ENCODE assay signal across 8 cellular contexts in the genomic region with DNA sequence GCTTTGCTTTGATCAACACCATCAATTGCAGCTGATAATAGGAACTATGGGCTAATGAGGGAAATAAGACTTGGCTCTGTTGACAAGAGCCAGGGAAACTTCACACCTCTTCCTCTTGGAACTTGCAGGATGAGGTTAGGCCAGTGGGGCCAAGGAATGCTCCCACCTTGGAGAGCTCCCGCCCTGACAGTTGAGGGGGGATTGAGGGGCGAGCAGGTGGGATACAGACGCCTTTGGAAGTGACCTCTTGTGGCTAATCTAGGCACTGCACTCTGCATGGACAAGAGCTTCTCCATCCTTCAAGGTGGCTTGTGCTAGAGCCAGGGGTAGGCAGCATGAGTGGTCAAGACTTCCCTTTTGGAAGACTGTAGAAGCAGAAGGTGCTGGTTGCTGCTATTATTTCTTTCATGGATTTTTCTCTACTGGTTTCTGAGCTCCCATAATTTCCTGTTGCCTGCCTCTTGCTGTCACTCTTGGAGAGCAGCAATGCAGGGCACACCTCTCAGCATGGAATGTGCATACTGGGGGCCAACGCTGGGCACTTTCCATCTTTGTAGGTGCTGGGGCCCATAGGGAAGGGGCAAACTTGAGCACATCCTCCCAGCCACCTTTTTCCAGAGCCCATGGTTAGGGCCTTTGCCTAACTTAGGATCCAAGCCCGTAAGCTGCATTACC. TPM values are rescaled to one million over a fixed set of nuclear protein-coding genes. Genes with fewer than 3 reads are reported as not detected.
DNase-seq lines count a peak whose midpoint lies in the region; ATAC-seq and TF ChIP-seq lines count a peak whose summit lies in the region.

No MANE protein-coding gene starts in this region.

- H3K4me1 Mint-ChIP-seq in activated naive CD4-positive, alpha-beta T cell treated with anti-CD3 and anti-CD28 coated beads for 36 hours (ENCODE audit: low read depth), result peaks cover 4% of the 10 kb centered on the region

- POLR2A ChIA-PET in AG04449 (lab: Yijun Ruan, JAX), result interaction anchor here (1.0 to 1.6 kb wide), 3 partner anchors 8 to 234 kb away, joined by 3 to 18 read pairs (median 4); partner anchors contain the start of genes RPL23A and TLCD1

- no peak for ATAC-seq in HG02870 (IDR thresholded peaks at IDR 0.05; ENCODE audit: unreplicated experiment)

- CTCF ChIA-PET in AG04449 (lab: Yijun Ruan, JAX), result interaction anchor here (0.6 to 19.7 kb wide), 55 partner anchors 10 to 285 kb away, joined by 3 to 1065 read pairs (median 4); partner anchors contain the start of genes NEK8, RPL23A, SEZ6 and TLCD1
- CTCF ChIA-PET in activated naive CD4-positive, alpha-beta T cell treated with anti-CD3 and anti-CD28 coated beads for 36 hours (lab: Charles Lee), result interaction anchor here (0.6 to 4.5 kb wide), 31 partner anchors 9 to 280 kb away, joined by 3 to 43 read pairs (median 4); partner anchors contain the start of genes FAM222B, FLOT2, NEK8 and RPL23A

- H3K4me3 ChIP-seq in AG04449 (ENCODE audit: low read depth, low read length) (no peak overlapping the region), OCI-LY1 (ENCODE audit: low read depth, low read length, poor library complexity, severe bottlenecking) (no peak overlapping the region), hepatocyte (no peak overlapping the region)

- peak overlapping the region; percentile 64 for H3K27ac Mint-ChIP-seq in activated naive CD4-positive, alpha-beta T cell treated with anti-CD3 and anti-CD28 coated beads for 36 hours

- H4K20me1 ChIP-seq in OCI-LY1 (ENCODE audit: insufficient read depth, low read length) (no peaks in the 10 kb centered on the region), hepatocyte (ENCODE audit: insufficient read depth, poor library complexity, severe bottlenecking) (no peaks in the 10 kb centered on the region)

- peaks cover 22% of the 10 kb centered on the region for H3K79me2 ChIP-seq in OCI-LY1 (ENCODE audit: insufficient read depth, low read length)
- peaks cover 25% of the 10 kb centered on the region for H3K79me2 ChIP-seq in hepatocyte

- H3K4me2 ChIP-seq in OCI-LY1 (ENCODE audit: low read length) (peak overlapping the region; percentile 88; the same call in 1 of the 2 replicates), hepatocyte (no peak overlapping the region)

- no peaks in the 10 kb centered on the region for H3F3A ChIP-seq in OCI-LY1 (ENCODE audit: insufficient read depth, low read length)

- H3K9me3 ChIP-seq in OCI-LY1 (ENCODE audit: low read length), result no peaks in the 10 kb centered on the region
- H3K9me3 ChIP-seq in hepatocyte (ENCODE audit: low read depth), result no peaks in the 10 kb centered on the region

- H2AFZ ChIP-seq in OCI-LY1 (ENCODE audit: low read length) (no peak overlapping the region), hepatocyte (no peak overlapping the region)

- intact Hi-C loops in activated naive CD4-positive, alpha-beta T cell treated with anti-CD3 and anti-CD28 coated beads for 36 hours (cut with micrococcal nuclease), result loop anchor here (2.0 to 10.0 kb wide), 4 partner anchors 164 to 379 kb away; partner anchors contain the start of genes ALDOC, PIGS, SDF2 and SUPT6H

- no peaks in the 10 kb centered on the region for H3K27me3 Mint-ChIP-seq in activated naive CD4-positive, alpha-beta T cell treated with anti-CD3 and anti-CD28 coated beads for 36 hours (ENCODE audit: low read depth)

- TF ChIP-seq CTCF in AG04449 (IDR thresholded peaks at IDR 0.05; ENCODE audit: insufficient read depth, low read length, missing control alignments), result peak; percentile 83
- peak; percentile 87 for TF ChIP-seq CTCF in OCI-LY1 (IDR thresholded peaks at IDR 0.05; ENCODE audit: low read length)
- peak; percentile 62 for TF ChIP-seq CTCF in hepatocyte (IDR thresholded peaks at IDR 0.05; ENCODE audit: poor library complexity)

- peaks cover 13% of the 10 kb centered on the region for H3K36me3 Mint-ChIP-seq in activated naive CD4-positive, alpha-beta T cell treated with anti-CD3 and anti-CD28 coated beads for 36 hours (ENCODE audit: low read depth)

- no peaks in the 10 kb centered on the region for H3K9me3 Mint-ChIP-seq in activated naive CD4-positive, alpha-beta T cell treated with anti-CD3 and anti-CD28 coated beads for 36 hours

- H3K4me1 ChIP-seq in OCI-LY1 (ENCODE audit: insufficient read depth, low read length, severe bottlenecking) (peaks cover 14% of the 10 kb centered on the region), hepatocyte (ENCODE audit: insufficient read depth) (no peaks in the 10 kb centered on the region)

- no peak overlapping the region for H3K4me3 Mint-ChIP-seq in activated naive CD4-positive, alpha-beta T cell treated with anti-CD3 and anti-CD28 coated beads for 36 hours

- no peak overlapping the region for H3K9ac ChIP-seq in OCI-LY1 (ENCODE audit: low read length)

- H3K27me3 ChIP-seq in OCI-LY1 (ENCODE audit: insufficient read depth, low read length) (no peaks in the 10 kb centered on the region), hepatocyte (no peaks in the 10 kb centered on the region)

- H3K36me3 ChIP-seq in OCI-LY1 (ENCODE audit: insufficient read depth, low read length), result peaks cover 5% of the 10 kb centered on the region; the same call in 1 of the 2 replicates
- no peaks in the 10 kb centered on the region for H3K36me3 ChIP-seq in hepatocyte (replicated peaks; ENCODE audit: insufficient read depth, low read depth)

- no peaks in the 10 kb centered on the region for H3K9me2 ChIP-seq in OCI-LY1 (ENCODE audit: low read depth, low read length)
- no peaks in the 10 kb centered on the region for H3K9me2 ChIP-seq in hepatocyte (replicated peaks; ENCODE audit: insufficient read depth)

- DNase-seq in AG04449 (ENCODE audit: low read depth, low spot score) (no peak), GM03348 (ENCODE audit: low spot score) (peak; percentile 51), hepatocyte (ENCODE audit: low spot score) (peak; percentile 64), hippocampal formation (lab: John Stamatoyannopoulos, UW) (no peak)
- DNase-seq in activated naive CD4-positive, alpha-beta T cell treated with anti-CD3 and anti-CD28 coated beads for 36 hours, result peak; percentile 69
- peak; percentile 25 for DNase-seq in stimulated activated CD4-positive, alpha-beta T cell treated with anti-CD3 and anti-CD28 coated beads, Interleukin-2, amount 100 ng/mL, for 4 hours (ENCODE audit: low read depth)

- H3K27ac ChIP-seq in OCI-LY1 (ENCODE audit: low read depth, low read length, poor library complexity, severe bottlenecking) (no peak overlapping the region), hepatocyte (no peak overlapping the region)

- 33% methylated on average over 5 of the region's 5 CpGs for WGBS in hepatocyte (ENCODE audit: low lambda C conversion rate, missing lambda C conversion rate)

RNA-seq across cellular contexts. Expression of gene PHF12, which starts 2.3 kb away (rescaled TPM):
- 10 to 100 TPM; 52.8 to 56.7 TPM for total RNA-seq in activated naive CD4-positive, alpha-beta T cell treated with anti-CD3 and anti-CD28 coated beads for 36 hours
- 18.2 and 19.0 TPM in 2 replicates for total RNA-seq in hepatocyte
- 10.0 and 12.1 TPM in 2 replicates for polyA plus RNA-seq in hepatocyte

RNA-seq across cellular contexts. Expression of gene DHRS13, which starts 50.7 kb away (rescaled TPM):
- 10 to 100 TPM; 20.1 to 20.9 TPM for total RNA-seq in activated naive CD4-positive, alpha-beta T cell treated with anti-CD3 and anti-CD28 coated beads for 36 hours
- total RNA-seq in hepatocyte, result 14.9 and 22.4 TPM in 2 replicates
- 10.8 and 15.4 TPM in 2 replicates for polyA plus RNA-seq in hepatocyte

RNA-seq across cellular contexts. Expression of gene SEZ6, which starts 52.3 kb away (rescaled TPM):
- total RNA-seq in activated naive CD4-positive, alpha-beta T cell treated with anti-CD3 and anti-CD28 coated beads for 36 hours, result not detected
- 1.2 TPM in 1 of 2 replicates, not detected in the other for total RNA-seq in hepatocyte
- 0.58 and 0.81 TPM in 2 replicates for polyA plus RNA-seq in hepatocyte

RNA-seq across cellular contexts. Expression of gene FLOT2, which starts 56.0 kb away (rescaled TPM):
- total RNA-seq in activated naive CD4-positive, alpha-beta T cell treated with anti-CD3 and anti-CD28 coated beads for 36 hours, result 10 to 100 TPM; 66.0 to 71.5 TPM
- 31.8 and 42.0 TPM in 2 replicates for total RNA-seq in hepatocyte
- polyA plus RNA-seq in hepatocyte, result 56.4 and 64.0 TPM in 2 replicates

Comparison
In these comparisons a context has a peak if more than half of its experiments do, and no peak if none do; other contexts are left out.
1. DNase-seq: peak in GM03348 (single experiment), activated naive CD4-positive, alpha-beta T cell treated with anti-CD3 and anti-CD28 coated beads for 36 hours (single experiment), hepatocyte (single experiment) and stimulated activated CD4-positive, alpha-beta T cell treated with anti-CD3 and anti-CD28 coated beads, Interleukin-2, amount 100 ng/mL, for 4 hours (single experiment); none in AG04449 (single experiment) and hippocampal formation (0 of 2).
2. Peak in every context shown above with its lines, with median percentiles within 50 percentile points of each other: CTCF ChIP-seq.